8 cellular contexts compared by ENCODE assay signal in genomic region chr13:53782400-53783030, GRCh38.
DNase-seq lines count a peak whose midpoint lies in the region; ATAC-seq lines count a peak whose summit lies in the region.

No MANE protein-coding gene starts in this region.

- H3K9me3 ChIP-seq in BLaER1 (no peaks in the 10 kb centered on the region), right cardiac atrium (ENCODE audit: control insufficient read depth, low read length) (no peaks in the 10 kb centered on the region)

- H3K4me3 ChIP-seq in BLaER1 = no peak overlapping the region
- no peak overlapping the region for H3K4me3 ChIP-seq in right cardiac atrium (ENCODE audit: low read length)

- no peak overlapping the region for H3K9ac ChIP-seq in BLaER1

- intact Hi-C loops in right cardiac atrium (cut with DNase I) = loop anchor here in 1 of 4 donors (10.0 kb wide), 1 partner anchor 752 kb away; no protein-coding TSS in a partner anchor
- intact Hi-C loops in sciatic nerve (cut with DNase I) = no loop called here
- intact Hi-C loops in activated T-helper 2 cell treated with anti-CD3 and anti-CD28 coated beads, Interferon-gamma antibody, Interleukin-2, Interleukin-4, amounts not matched to agents 10 μg/mL and 5 μg/mL and 100 μg/mL, durations not matched to agents 14 hours and 24 hours and 36 hours (cut with micrococcal nuclease) = no loop called here

- peak; percentile 80 for ATAC-seq in GM18867 (IDR thresholded peaks at IDR 0.05; ENCODE audit: unreplicated experiment)
- ATAC-seq in HG03378 (IDR thresholded peaks at IDR 0.05; ENCODE audit: unreplicated experiment) = peak; percentile 81
- ATAC-seq in right cardiac atrium = peak; percentile 51
- ATAC-seq in sciatic nerve = peak; percentile 71

- H3K4me1 ChIP-seq in BLaER1 (0 out of 2 replicates have a peak, but pooled peaks cover 7% of the 10 kb centered on the region), right cardiac atrium (ENCODE audit: control insufficient read depth, insufficient read depth, low read length) (no peaks in the 10 kb centered on the region)

- no peak overlapping the region for H3K27ac Mint-ChIP-seq in activated T-helper 2 cell treated with anti-CD3 and anti-CD28 coated beads, Interferon-gamma antibody, Interleukin-2, Interleukin-4, amounts not matched to agents 10 μg/mL and 5 μg/mL and 100 μg/mL, durations not matched to agents 14 hours and 24 hours and 36 hours

- H4K20me1 ChIP-seq in BLaER1 = no peaks in the 10 kb centered on the region

- 1% methylated on average over 10 of the region's 10 CpGs for WGBS in right cardiac atrium

- H3K4me1 Mint-ChIP-seq in activated T-helper 2 cell treated with anti-CD3 and anti-CD28 coated beads, Interferon-gamma antibody, Interleukin-2, Interleukin-4, amounts not matched to agents 10 μg/mL and 5 μg/mL and 100 μg/mL, durations not matched to agents 14 hours and 24 hours and 36 hours (ENCODE audit: low read depth) = no peaks in the 10 kb centered on the region

- no peak overlapping the region for H3K27ac ChIP-seq in BLaER1
- H3K27ac ChIP-seq in right cardiac atrium (ENCODE audit: low read length) = no peak overlapping the region

- H3K4me3 Mint-ChIP-seq in activated T-helper 2 cell treated with anti-CD3 and anti-CD28 coated beads, Interferon-gamma antibody, Interleukin-2, Interleukin-4, amounts not matched to agents 10 μg/mL and 5 μg/mL and 100 μg/mL, durations not matched to agents 14 hours and 24 hours and 36 hours (ENCODE audit: low read depth) = no peak overlapping the region

- H3K9me3 Mint-ChIP-seq in activated T-helper 2 cell treated with anti-CD3 and anti-CD28 coated beads, Interferon-gamma antibody, Interleukin-2, Interleukin-4, amounts not matched to agents 10 μg/mL and 5 μg/mL and 100 μg/mL, durations not matched to agents 14 hours and 24 hours and 36 hours = no peaks in the 10 kb centered on the region

- DNase-seq in NCI-H2227 (lab: John Stamatoyannopoulos, UW; ENCODE audit: unreplicated experiment) (peak; percentile 72), amniotic epithelial cell (ENCODE audit: low read depth) (peak; percentile 20), right cardiac atrium (no peak), sciatic nerve (ENCODE audit: low spot score) (no peak)
- no peak for DNase-seq in activated T-helper 2 cell treated with anti-CD3 and anti-CD28 coated beads, Interferon-gamma antibody, Interleukin-2, Interleukin-4, amounts not matched to agents 10 μg/mL and 5 μg/mL and 100 μg/mL, durations not matched to agents 14 hours and 24 hours and 36 hours (ENCODE audit: low spot score)

- peak overlapping the region; percentile 52 for H3K4me2 ChIP-seq in BLaER1

- no peaks in the 10 kb centered on the region for H3K36me3 ChIP-seq in BLaER1

- H3K27me3 Mint-ChIP-seq in activated T-helper 2 cell treated with anti-CD3 and anti-CD28 coated beads, Interferon-gamma antibody, Interleukin-2, Interleukin-4, amounts not matched to agents 10 μg/mL and 5 μg/mL and 100 μg/mL, durations not matched to agents 14 hours and 24 hours and 36 hours (ENCODE audit: low read depth) = no peaks in the 10 kb centered on the region

- no peaks in the 10 kb centered on the region for H3K27me3 ChIP-seq in BLaER1
- H3K27me3 ChIP-seq in right cardiac atrium (ENCODE audit: control insufficient read depth, insufficient read depth) = no peaks in the 10 kb centered on the region

- H3K36me3 Mint-ChIP-seq in activated T-helper 2 cell treated with anti-CD3 and anti-CD28 coated beads, Interferon-gamma antibody, Interleukin-2, Interleukin-4, amounts not matched to agents 10 μg/mL and 5 μg/mL and 100 μg/mL, durations not matched to agents 14 hours and 24 hours and 36 hours (ENCODE audit: low read depth) = no peaks in the 10 kb centered on the region

Comparison
In these comparisons a context has a peak if more than half of its experiments do, and no peak if none do; other contexts are left out.
1. DNase-seq: peak in NCI-H2227 (single experiment) and amniotic epithelial cell (single experiment); none in right cardiac atrium (0 of 3), sciatic nerve (single experiment) and activated T-helper 2 cell treated with anti-CD3 and anti-CD28 coated beads, Interferon-gamma antibody, Interleukin-2, Interleukin-4, amounts not matched to agents 10 μg/mL and 5 μg/mL and 100 μg/mL, durations not matched to agents 14 hours and 24 hours and 36 hours (single experiment).
2. Peak in every context shown above with its lines, with median percentiles within 50 percentile points of each other: ATAC-seq.